Comparison of ENCODE assay signal across 8 cellular contexts in genomic region chr5:140925806-140926205, GRCh38.
DNase-seq lines count a peak whose midpoint lies in the region; ATAC-seq lines count a peak whose summit lies in the region.
"Had no signal": no experiment of that assay in that cellular context is flagged by ENCODE, and none has a peak within 500 bp of the region (broad histone marks: within the 10 kb centered on the region; RNA-seq: fewer than 3 reads in every experiment).

No MANE protein-coding gene starts in this region.

- no peak for ATAC-seq in stimulated activated effector memory CD8-positive, alpha-beta T cell treated with anti-CD3 and anti-CD28 coated beads, Interleukin-12 subunit alpha, Interleukin-12 subunit beta, amount 100 ng/mL, for 72 hours
- ATAC-seq in HG03571 (IDR thresholded peaks at IDR 0.05; ENCODE audit: unreplicated experiment) = no peak
- ATAC-seq in GM21526 (IDR thresholded peaks at IDR 0.05; ENCODE audit: low FRiP score, unreplicated experiment) = no peak

- H3K27me3 ChIP-seq in HUES6 (ENCODE audit: control insufficient read depth, insufficient read depth, low read length) (peaks cover 34% of the 10 kb centered on the region), adipocyte (replicated peaks; ENCODE audit: control insufficient read depth, insufficient read depth, low read length) (peaks cover 24% of the 10 kb centered on the region), iPS-20b (ENCODE audit: insufficient read depth, low read length) (peaks cover 54% of the 10 kb centered on the region)

- no peak overlapping the region for H3K27ac Mint-ChIP-seq in stimulated activated effector memory CD8-positive, alpha-beta T cell treated with anti-CD3 and anti-CD28 coated beads, Interleukin-12 subunit alpha, Interleukin-12 subunit beta, amount 100 ng/mL, for 72 hours
- H3K27ac Mint-ChIP-seq: activated T-cell treated with anti-CD3 and anti-CD28 coated beads, Interleukin-2, amount 50 U/mL, for 72 hours had no signal

- peak overlapping the region; percentile 48 for H3K4me3 Mint-ChIP-seq in stimulated activated effector memory CD8-positive, alpha-beta T cell treated with anti-CD3 and anti-CD28 coated beads, Interleukin-12 subunit alpha, Interleukin-12 subunit beta, amount 100 ng/mL, for 72 hours

- H3K4me3 ChIP-seq in HUES6 (ENCODE audit: low read depth, low read length) (peak overlapping the region; percentile 87), adipocyte (ENCODE audit: low read length) (peak overlapping the region; percentile 77), iPS-20b (ENCODE audit: low read length) (peak overlapping the region; percentile 76)

- no peaks in the 10 kb centered on the region for H3K36me3 Mint-ChIP-seq in stimulated activated effector memory CD8-positive, alpha-beta T cell treated with anti-CD3 and anti-CD28 coated beads, Interleukin-12 subunit alpha, Interleukin-12 subunit beta, amount 100 ng/mL, for 72 hours

- H3K9ac ChIP-seq in HUES6 (ENCODE audit: low read length) (peak overlapping the region; percentile 79), adipocyte (ENCODE audit: low read length) (no peak overlapping the region), iPS-20b (ENCODE audit: low read depth, low read length) (peak overlapping the region; percentile 39; the same call in 1 of the 2 replicates)

- no peaks in the 10 kb centered on the region for H3K9me3 ChIP-seq in HUES6 (ENCODE audit: control insufficient read depth, insufficient read depth, low read depth, low read length)
- H3K9me3 ChIP-seq in adipocyte (ENCODE audit: control insufficient read depth, low read length) = peaks cover 10% of the 10 kb centered on the region
- H3K9me3 ChIP-seq in iPS-20b (ENCODE audit: insufficient read depth, low read depth, low read length) = no peaks in the 10 kb centered on the region

- H3K9me3 Mint-ChIP-seq in stimulated activated effector memory CD8-positive, alpha-beta T cell treated with anti-CD3 and anti-CD28 coated beads, Interleukin-12 subunit alpha, Interleukin-12 subunit beta, amount 100 ng/mL, for 72 hours = no peaks in the 10 kb centered on the region
- H3K9me3 Mint-ChIP-seq: activated T-cell treated with anti-CD3 and anti-CD28 coated beads, Interleukin-2, amount 50 U/mL, for 72 hours had no signal

- no peak for DNase-seq in adipocyte (ENCODE audit: low read depth)
- DNase-seq in stimulated activated effector memory CD8-positive, alpha-beta T cell treated with anti-CD3 and anti-CD28 coated beads, Interleukin-12 subunit alpha, Interleukin-12 subunit beta, amount 100 ng/mL, for 72 hours (ENCODE audit: low spot score in 2 of 2) = no peak
- DNase-seq in activated CD4-positive, alpha-beta T cell treated with anti-CD3 and anti-CD28 coated beads for 1 hour = no peak

- H3K36me3 ChIP-seq in HUES6 (ENCODE audit: control insufficient read depth, insufficient read depth, low read length) = no peaks in the 10 kb centered on the region
- H3K36me3 ChIP-seq in adipocyte (ENCODE audit: control insufficient read depth, insufficient read depth, low read length, severe bottlenecking) = no peaks in the 10 kb centered on the region
- H3K36me3 ChIP-seq in iPS-20b (ENCODE audit: insufficient read depth, low read depth, low read length) = no peaks in the 10 kb centered on the region

- peaks cover 22% of the 10 kb centered on the region for H3K4me1 ChIP-seq in HUES6 (ENCODE audit: control insufficient read depth, insufficient read depth, low read length)
- H3K4me1 ChIP-seq in adipocyte (ENCODE audit: control insufficient read depth, insufficient read depth, low read length) = peaks cover 8% of the 10 kb centered on the region
- no peaks in the 10 kb centered on the region; the same call in 1 of the 2 replicates for H3K4me1 ChIP-seq in iPS-20b (ENCODE audit: insufficient read depth, low read length)

- H3K4me1 Mint-ChIP-seq in stimulated activated effector memory CD8-positive, alpha-beta T cell treated with anti-CD3 and anti-CD28 coated beads, Interleukin-12 subunit alpha, Interleukin-12 subunit beta, amount 100 ng/mL, for 72 hours = peaks cover 7% of the 10 kb centered on the region

- peak overlapping the region; percentile 20; the same call in 1 of the 2 replicates for H3K27ac ChIP-seq in HUES6 (ENCODE audit: low read depth, low read length)
- no peak overlapping the region for H3K27ac ChIP-seq in iPS-20b (ENCODE audit: low read length)
